10 cellular contexts compared by ENCODE assay signal in the genomic region with DNA sequence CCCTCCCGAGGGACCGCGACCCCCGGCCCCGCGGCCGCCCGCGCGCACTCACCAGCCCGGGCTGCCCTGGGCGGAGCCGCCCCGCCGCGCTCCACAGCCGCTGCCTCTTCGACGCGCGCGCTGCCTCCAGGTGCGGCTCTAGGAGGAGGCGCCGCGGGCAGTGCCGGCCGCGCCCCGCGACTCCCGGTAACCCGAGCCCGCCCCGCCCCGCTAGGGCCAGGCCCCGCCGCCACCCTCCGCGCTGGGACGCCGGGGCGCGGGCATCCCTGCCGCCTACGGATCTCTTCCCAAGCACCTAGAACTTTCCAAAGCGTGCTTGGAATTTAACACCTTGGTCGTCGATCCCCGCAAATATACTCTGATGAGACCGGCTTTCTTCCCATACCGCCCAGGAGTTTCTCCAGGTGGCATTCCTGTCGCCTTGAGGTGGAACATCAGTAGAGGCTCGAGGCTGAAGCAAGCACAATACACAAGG. TPM values are rescaled to one million over a fixed set of nuclear protein-coding genes. Genes with fewer than 3 reads are reported as not detected.
DNase-seq lines count a peak whose midpoint lies in the region; ATAC-seq, FAIRE-seq and TF ChIP-seq lines count a peak whose summit lies in the region.
"Had no signal": no experiment of that assay in that cellular context is flagged by ENCODE, and none has a peak within 500 bp of the region (broad histone marks: within the 10 kb centered on the region; RNA-seq: fewer than 3 reads in every experiment).

Gene SLC26A5, minus strand, starts transcription at position 162 of the 475 bp plus-strand sequence. CDS start 24,693 bp downstream, outside the sequence.

- H3K9me3 ChIP-seq in pancreas (no peaks in the 10 kb centered on the region), A673 (ENCODE audit: low read depth, low read length, poor library complexity, severe bottlenecking) (no peaks in the 10 kb centered on the region)

- intact Hi-C loops in Calu3 (cut with micrococcal nuclease; ENCODE audit: unreplicated experiment) (loop anchor here (5.0 kb wide), 1 partner anchor 76 kb away; no protein-coding TSS in a partner anchor), pancreas (cut with DNase I) (no loop called here), A673 (cut with micrococcal nuclease; ENCODE audit: unreplicated experiment) (loop anchor here (5.0 kb wide), 1 partner anchor 716 kb away; no protein-coding TSS in a partner anchor)

- no peak within 1 kb of the TSS for H3K27ac ChIP-seq in pancreas
- H3K27ac ChIP-seq in A673 (ENCODE audit: low read depth, low read length, poor library complexity, severe bottlenecking) = no peak within 1 kb of the TSS

- CTCF ChIA-PET in Calu3 (lab: Charles Lee) (no interaction called here), A673 (lab: Charles Lee) (interaction anchor here (0.7 kb wide), 1 partner anchor 66 kb away, joined by 3 read pairs; no protein-coding TSS in a partner anchor)

- peaks cover 1% of the 10 kb centered on the region for H3K9me3 Mint-ChIP-seq in Calu3 (ENCODE audit: low read depth, unreplicated experiment)
- H3K9me3 Mint-ChIP-seq in T-helper 2 cell treated with Interferon-gamma antibody and Interleukin-4, amounts not matched to agents 5 μg/mL and 100 μg/mL, for 36 hours = no peaks in the 10 kb centered on the region

- BruUV-seq in Calu3 (replicated peaks; lab: Mats Ljungman, UMichigan) (no TSS peak), A673 (replicated peaks; lab: Mats Ljungman, UMichigan) (no TSS peak)

- ATAC-seq in HG02678 (IDR thresholded peaks at IDR 0.05; ENCODE audit: unreplicated experiment) = peak; percentile 61
- peak; percentile 92 to 96 (median 94) for ATAC-seq in pancreas

- H3K36me3 ChIP-seq in pancreas (no peaks in the 10 kb centered on the region), A673 (ENCODE audit: insufficient read depth, low read length, poor library complexity, severe bottlenecking) (no peaks in the 10 kb centered on the region)

- DNase-seq in Calu3 (peak; percentile 54), fibroblast of mammary gland (ENCODE audit: low read depth) (no peak), pancreas (peak; percentile 34 to 82 (median 41)), A673 (ENCODE audit: low spot score) (no peak), NOMO-1 (lab: John Stamatoyannopoulos, UW; ENCODE audit: unreplicated experiment in 2 of 2) (no peak), OCI-M2 (lab: John Stamatoyannopoulos, UW; ENCODE audit: unreplicated experiment) (no peak)
- DNase-seq in T-helper 2 cell treated with Interferon-gamma antibody and Interleukin-4, amounts not matched to agents 5 μg/mL and 100 μg/mL, for 36 hours (ENCODE audit: low spot score) = peak; percentile 4

- POLR2A ChIA-PET in A673 (lab: Charles Lee; ENCODE audit: low non-redundant PET) = no interaction called here

- H3K4me1 ChIP-seq in pancreas = peaks cover 0 to 6% (median 4%) of the 10 kb centered on the region in 3 donors
- H3K4me1 ChIP-seq in A673 (ENCODE audit: insufficient read depth, low read length, poor library complexity, severe bottlenecking) = no peaks in the 10 kb centered on the region

- peaks cover 49% of the 10 kb centered on the region for H3K27me3 Mint-ChIP-seq in Calu3 (ENCODE audit: unreplicated experiment)
- H3K27me3 Mint-ChIP-seq in T-helper 2 cell treated with Interferon-gamma antibody and Interleukin-4, amounts not matched to agents 5 μg/mL and 100 μg/mL, for 36 hours (ENCODE audit: low read depth) = peaks cover 68% of the 10 kb centered on the region

- no peaks in the 10 kb centered on the region for H3K36me3 Mint-ChIP-seq in Calu3 (ENCODE audit: insufficient read depth, unreplicated experiment)
- H3K36me3 Mint-ChIP-seq in T-helper 2 cell treated with Interferon-gamma antibody and Interleukin-4, amounts not matched to agents 5 μg/mL and 100 μg/mL, for 36 hours (ENCODE audit: low read depth) = no peaks in the 10 kb centered on the region

- peak within 1 kb of the TSS; percentile 67 for H3K4me3 Mint-ChIP-seq in Calu3 (ENCODE audit: low read depth, unreplicated experiment)
- peak within 1 kb of the TSS; percentile 76 for H3K4me3 Mint-ChIP-seq in T-helper 2 cell treated with Interferon-gamma antibody and Interleukin-4, amounts not matched to agents 5 μg/mL and 100 μg/mL, for 36 hours

- H3K4me3 ChIP-seq in fibroblast of mammary gland (ENCODE audit: control insufficient read depth, low read depth, low read length) (peak within 1 kb of the TSS; percentile 32), pancreas (peak within 1 kb of the TSS; percentile 19 to 49 (median 34)), A673 (ENCODE audit: low read depth, low read length, poor library complexity, severe bottlenecking) (no peak within 1 kb of the TSS)

- H3K27ac Mint-ChIP-seq in Calu3 (ENCODE audit: unreplicated experiment) = no peak within 1 kb of the TSS
- H3K27ac Mint-ChIP-seq in T-helper 2 cell treated with Interferon-gamma antibody and Interleukin-4, amounts not matched to agents 5 μg/mL and 100 μg/mL, for 36 hours = no peak within 1 kb of the TSS

- TF ChIP-seq CTCF in Calu3 (IDR thresholded peaks at IDR 0.05; ENCODE audit: unreplicated experiment) (no peak), fibroblast of mammary gland (conservative IDR thresholded peaks at IDR 0.05; ENCODE audit: control insufficient read depth, insufficient read depth, low read depth, low read length) (no peak), pancreas (IDR thresholded peaks at IDR 0.05) (no peak), A673 (conservative IDR thresholded peaks at IDR 0.05; ENCODE audit: low read depth, low read length) (no peak)

- H3K4me1 Mint-ChIP-seq in Calu3 (ENCODE audit: low read depth, unreplicated experiment) = no peaks in the 10 kb centered on the region
- H3K4me1 Mint-ChIP-seq in T-helper 2 cell treated with Interferon-gamma antibody and Interleukin-4, amounts not matched to agents 5 μg/mL and 100 μg/mL, for 36 hours (ENCODE audit: low read depth) = peaks cover 11% of the 10 kb centered on the region

- 2 to 3% methylated on average over 49 to 54 of the region's 54 CpGs for WGBS in pancreas, 2 donors

- H3K27me3 ChIP-seq in pancreas = peaks cover 0 to 9% (median 3%) of the 10 kb centered on the region in 4 donors
- peaks cover 72% of the 10 kb centered on the region for H3K27me3 ChIP-seq in A673 (replicated peaks; ENCODE audit: insufficient read depth, low read depth, low read length, poor library complexity)

- FAIRE-seq in pancreas (lab: Jason Lieb, UNC) = no peak

RNA-seq across cellular contexts. Expression of gene SLC26A5, which starts in this region (rescaled TPM):
- total RNA-seq in Calu3 (2022) = not detected in 2 replicates
- under 1 TPM in 4 of 6 donors, not detected in 2; 0.09 to 0.34 (median 0.17) TPM for total RNA-seq in pancreas
- under 1 TPM in 1 of 2 donors, not detected in 1; 0.19 TPM for polyA plus RNA-seq in pancreas
- not detected in 2 replicates for total RNA-seq in A673 (2021)
- total RNA-seq: LHCN-M2, myocyte had no signal

Comparison
In these comparisons a context has a peak if more than half of its experiments do, and no peak if none do; other contexts are left out.
1. Peak in DNase-seq in Calu3; RNA of the gene not detected or under 1 TPM.
2. Peak in DNase-seq, ATAC-seq and H3K4me3 ChIP-seq in pancreas; RNA of the gene not detected or under 1 TPM.
3. intact Hi-C loops: an anchor here in Calu3 (5.0 kb wide) and A673 (5.0 kb wide); none called in pancreas.